In the genomic region with DNA sequence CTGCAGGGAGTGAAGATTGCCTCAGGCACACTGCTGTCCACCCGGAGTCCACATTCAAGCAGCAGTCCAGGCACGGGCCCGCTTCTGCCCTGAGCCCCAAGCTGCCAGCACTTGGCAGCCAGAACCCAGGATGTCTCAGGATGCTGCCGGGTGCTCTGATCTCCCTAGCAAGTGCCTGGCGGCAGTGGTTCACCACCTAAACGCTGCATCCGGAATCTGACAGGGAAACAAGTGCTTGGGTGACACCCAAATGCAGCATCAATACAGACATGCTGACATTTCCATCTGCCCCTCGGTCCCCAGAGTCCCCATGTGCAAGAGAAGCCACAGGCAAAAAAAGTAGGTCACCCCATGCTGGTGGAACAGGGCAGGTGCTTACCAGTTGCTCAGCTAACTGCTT, we compare ENCODE assay signal across 18 cellular contexts.
DNase-seq lines count a peak whose midpoint lies in the region; ATAC-seq and TF ChIP-seq lines count a peak whose summit lies in the region.
"Had no signal": no experiment of that assay in that cellular context is flagged by ENCODE, and none has a peak within 500 bp of the region (broad histone marks: within the 10 kb centered on the region; RNA-seq: fewer than 3 reads in every experiment).

No MANE protein-coding gene starts in this region.

- peak overlapping the region in 3 of 5 experiments; percentile 57 to 89 (median 78) for H3K27ac Mint-ChIP-seq in brain
- no peak overlapping the region for H3K27ac Mint-ChIP-seq in GM23338
- H3K27ac Mint-ChIP-seq: CD4-positive, CD25-positive, alpha-beta regulatory T cell; CD8-positive, alpha-beta memory T cell had no signal

- peaks cover 72% of the 10 kb centered on the region for H3K4me1 Mint-ChIP-seq in brain
- H3K4me1 Mint-ChIP-seq in GM23338 = peaks cover 18% of the 10 kb centered on the region

- no peak overlapping the region for H3K4me3 ChIP-seq in BLaER1
- no peak overlapping the region for H3K4me3 ChIP-seq in Jurkat, Clone E6-1 (ENCODE audit: low read length)
- no peak overlapping the region for H3K4me3 ChIP-seq in neutrophil (ENCODE audit: low read depth in 1 of 2, low read length in 1 of 2)
- H3K4me3 ChIP-seq in prostate gland = no peak overlapping the region
- H3K4me3 ChIP-seq in GM23338 = no peak overlapping the region

- H3K4me2 ChIP-seq in BLaER1 (peak overlapping the region; percentile 56), GM23338 (no peak overlapping the region)

- no peaks in the 10 kb centered on the region for H3K9me3 ChIP-seq in BLaER1
- H3K9me3 ChIP-seq in neutrophil = no peaks in the 10 kb centered on the region
- no peaks in the 10 kb centered on the region for H3K9me3 ChIP-seq in prostate gland

- H3K27me3 ChIP-seq in BLaER1 (no peaks in the 10 kb centered on the region), neutrophil (peaks cover 10% of the 10 kb centered on the region), prostate gland (replicated peaks; ENCODE audit: insufficient read depth) (peaks cover 12% of the 10 kb centered on the region), GM23338 (ENCODE audit: insufficient read depth) (no peaks in the 10 kb centered on the region)

- no peaks in the 10 kb centered on the region for H3K27me3 Mint-ChIP-seq in brain
- H3K27me3 Mint-ChIP-seq in GM23338 (ENCODE audit: insufficient read depth, low read depth, poor library complexity) = peaks cover 12% of the 10 kb centered on the region

- H3K9me3 Mint-ChIP-seq in brain (peaks cover 0 to 4% (median 0%) of the 10 kb centered on the region in 5 experiments), GM23338 (no peaks in the 10 kb centered on the region; the same call in 2 of the 3 replicates)
- H3K9me3 Mint-ChIP-seq: CD4-positive, CD25-positive, alpha-beta regulatory T cell; CD8-positive, alpha-beta memory T cell had no signal

- WGBS in prostate gland = 90% methylated on average over 7 of the region's 8 CpGs

- H3K27ac ChIP-seq in BLaER1 = no peak overlapping the region
- peak overlapping the region; percentile 29 for H3K27ac ChIP-seq in neutrophil
- H3K27ac ChIP-seq in prostate gland = no peak overlapping the region
- H3K27ac ChIP-seq in GM23338 (ENCODE audit: low read depth) = no peak overlapping the region

- H4K20me1 ChIP-seq in BLaER1 (no peaks in the 10 kb centered on the region), GM23338 (replicated peaks; ENCODE audit: insufficient read depth) (no peaks in the 10 kb centered on the region)

- H3K79me2 ChIP-seq in GM23338 (replicated peaks; ENCODE audit: insufficient read depth) = no peaks in the 10 kb centered on the region

- H3K9me2 ChIP-seq in GM23338 (ENCODE audit: insufficient read depth) = no peaks in the 10 kb centered on the region

- ATAC-seq in GM23338 = no peak
- ATAC-seq: HCT116 had no signal

- H3K9ac ChIP-seq in BLaER1 = no peak overlapping the region

- DNase-seq in Jurkat, Clone E6-1 (ENCODE audit: low read depth, low spot score) = peak; percentile 65
- DNase-seq in prostate gland (ENCODE audit: low spot score) = no peak
- no peak for DNase-seq in GM23338 (ENCODE audit: low spot score)
- no peak for DNase-seq in amygdala (lab: John Stamatoyannopoulos, UW)
- DNase-seq: 8988T; CD4-positive, CD25-positive, alpha-beta regulatory T cell; CD8-positive, alpha-beta memory T cell; COR-L47; DMS 273 treated with DMSO at 0.1 percent for 48 hours; DMS53; DND-41; EL; GOT3; H7 had no signal

- H3K36me3 Mint-ChIP-seq in brain (no peaks in the 10 kb centered on the region), GM23338 (ENCODE audit: low read depth) (no peaks in the 10 kb centered on the region)
- H3K36me3 Mint-ChIP-seq: CD4-positive, CD25-positive, alpha-beta regulatory T cell; CD8-positive, alpha-beta memory T cell had no signal

- H3K36me3 ChIP-seq in BLaER1 (no peaks in the 10 kb centered on the region), neutrophil (no peaks in the 10 kb centered on the region), prostate gland (no peaks in the 10 kb centered on the region), GM23338 (ENCODE audit: insufficient read depth) (no peaks in the 10 kb centered on the region)

- H3F3A ChIP-seq in GM23338 (replicated peaks; ENCODE audit: low read depth) = no peaks in the 10 kb centered on the region

- H3K4me3 Mint-ChIP-seq in brain = no peak overlapping the region
- H3K4me3 Mint-ChIP-seq in GM23338 = no peak overlapping the region
- H3K4me3 Mint-ChIP-seq: CD4-positive, CD25-positive, alpha-beta regulatory T cell; CD8-positive, alpha-beta memory T cell had no signal

- intact Hi-C loops in prostate gland (cut with DNase I) = no loop called here

- no peak for TF ChIP-seq POLR2A in prostate gland (IDR thresholded peaks at IDR 0.05)

- TF ChIP-seq CTCF in brain (conservative IDR thresholded peaks at IDR 0.05) (no peak), neutrophil (IDR thresholded peaks at IDR 0.05) (no peak), prostate gland (IDR thresholded peaks at IDR 0.05) (no peak), GM23338 (conservative IDR thresholded peaks at IDR 0.05; ENCODE audit: low read depth in 2 of 2) (no peak)

- peaks cover 61% of the 10 kb centered on the region for H3K4me1 ChIP-seq in BLaER1
- peaks cover 44 to 45% of the 10 kb centered on the region in 2 experiments for H3K4me1 ChIP-seq in neutrophil (ENCODE audit: control insufficient read depth in 1 of 2, insufficient read depth in 1 of 2, low read depth in 1 of 2, low read length in 1 of 2)
- no peaks in the 10 kb centered on the region for H3K4me1 ChIP-seq in prostate gland (replicated peaks)
- peaks cover 7% of the 10 kb centered on the region; the same call in 1 of the 2 replicates for H3K4me1 ChIP-seq in GM23338 (ENCODE audit: insufficient read depth)

- no peak overlapping the region for H2AFZ ChIP-seq in GM23338

TF ChIP-seq in GM23338, 12 proteins besides CTCF, POLR2A, EP300 and RAD21 (continues in another document):
- TF ChIP-seq, protein P1, sequence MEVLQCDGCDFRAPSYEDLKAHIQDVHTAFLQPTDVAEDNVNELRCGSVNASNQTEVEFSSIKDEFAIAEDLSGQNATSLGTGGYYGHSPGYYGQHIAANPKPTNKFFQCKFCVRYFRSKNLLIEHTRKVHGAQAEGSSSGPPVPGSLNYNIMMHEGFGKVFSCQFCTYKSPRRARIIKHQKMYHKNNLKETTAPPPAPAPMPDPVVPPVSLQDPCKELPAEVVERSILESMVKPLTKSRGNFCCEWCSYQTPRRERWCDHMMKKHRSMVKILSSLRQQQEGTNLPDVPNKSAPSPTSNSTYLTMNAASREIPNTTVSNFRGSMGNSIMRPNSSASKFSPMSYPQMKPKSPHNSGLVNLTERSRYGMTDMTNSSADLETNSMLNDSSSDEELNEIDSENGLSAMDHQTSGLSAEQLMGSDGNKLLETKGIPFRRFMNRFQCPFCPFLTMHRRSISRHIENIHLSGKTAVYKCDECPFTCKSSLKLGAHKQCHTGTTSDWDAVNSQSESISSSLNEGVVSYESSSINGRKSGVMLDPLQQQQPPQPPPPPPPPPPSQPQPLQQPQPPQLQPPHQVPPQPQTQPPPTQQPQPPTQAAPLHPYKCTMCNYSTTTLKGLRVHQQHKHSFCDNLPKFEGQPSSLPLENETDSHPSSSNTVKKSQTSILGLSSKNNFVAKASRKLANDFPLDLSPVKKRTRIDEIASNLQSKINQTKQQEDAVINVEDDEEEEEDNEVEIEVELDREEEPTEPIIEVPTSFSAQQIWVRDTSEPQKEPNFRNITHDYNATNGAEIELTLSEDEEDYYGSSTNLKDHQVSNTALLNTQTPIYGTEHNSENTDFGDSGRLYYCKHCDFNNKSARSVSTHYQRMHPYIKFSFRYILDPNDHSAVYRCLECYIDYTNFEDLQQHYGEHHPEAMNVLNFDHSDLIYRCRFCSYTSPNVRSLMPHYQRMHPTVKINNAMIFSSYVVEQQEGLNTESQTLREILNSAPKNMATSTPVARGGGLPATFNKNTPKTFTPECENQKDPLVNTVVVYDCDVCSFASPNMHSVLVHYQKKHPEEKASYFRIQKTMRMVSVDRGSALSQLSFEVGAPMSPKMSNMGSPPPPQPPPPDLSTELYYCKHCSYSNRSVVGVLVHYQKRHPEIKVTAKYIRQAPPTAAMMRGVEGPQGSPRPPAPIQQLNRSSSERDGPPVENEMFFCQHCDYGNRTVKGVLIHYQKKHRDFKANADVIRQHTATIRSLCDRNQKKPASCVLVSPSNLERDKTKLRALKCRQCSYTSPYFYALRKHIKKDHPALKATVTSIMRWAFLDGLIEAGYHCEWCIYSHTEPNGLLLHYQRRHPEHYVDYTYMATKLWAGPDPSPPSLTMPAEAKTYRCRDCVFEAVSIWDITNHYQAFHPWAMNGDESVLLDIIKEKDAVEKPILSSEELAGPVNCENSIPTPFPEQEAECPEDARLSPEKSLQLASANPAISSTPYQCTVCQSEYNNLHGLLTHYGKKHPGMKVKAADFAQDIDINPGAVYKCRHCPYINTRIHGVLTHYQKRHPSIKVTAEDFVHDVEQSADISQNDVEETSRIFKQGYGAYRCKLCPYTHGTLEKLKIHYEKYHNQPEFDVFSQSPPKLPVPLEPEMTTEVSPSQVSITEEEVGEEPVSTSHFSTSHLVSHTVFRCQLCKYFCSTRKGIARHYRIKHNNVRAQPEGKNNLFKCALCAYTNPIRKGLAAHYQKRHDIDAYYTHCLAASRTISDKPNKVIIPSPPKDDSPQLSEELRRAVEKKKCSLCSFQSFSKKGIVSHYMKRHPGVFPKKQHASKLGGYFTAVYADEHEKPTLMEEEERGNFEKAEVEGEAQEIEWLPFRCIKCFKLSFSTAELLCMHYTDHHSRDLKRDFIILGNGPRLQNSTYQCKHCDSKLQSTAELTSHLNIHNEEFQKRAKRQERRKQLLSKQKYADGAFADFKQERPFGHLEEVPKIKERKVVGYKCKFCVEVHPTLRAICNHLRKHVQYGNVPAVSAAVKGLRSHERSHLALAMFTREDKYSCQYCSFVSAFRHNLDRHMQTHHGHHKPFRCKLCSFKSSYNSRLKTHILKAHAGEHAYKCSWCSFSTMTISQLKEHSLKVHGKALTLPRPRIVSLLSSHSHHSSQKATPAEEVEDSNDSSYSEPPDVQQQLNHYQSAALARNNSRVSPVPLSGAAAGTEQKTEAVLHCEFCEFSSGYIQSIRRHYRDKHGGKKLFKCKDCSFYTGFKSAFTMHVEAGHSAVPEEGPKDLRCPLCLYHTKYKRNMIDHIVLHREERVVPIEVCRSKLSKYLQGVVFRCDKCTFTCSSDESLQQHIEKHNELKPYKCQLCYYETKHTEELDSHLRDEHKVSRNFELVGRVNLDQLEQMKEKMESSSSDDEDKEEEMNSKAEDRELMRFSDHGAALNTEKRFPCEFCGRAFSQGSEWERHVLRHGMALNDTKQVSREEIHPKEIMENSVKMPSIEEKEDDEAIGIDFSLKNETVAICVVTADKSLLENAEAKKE (CRISPR knock-in tag; IDR thresholded peaks at IDR 0.05) = no peak
